In genomic region chr3:9503283-9503682, GRCh38 we compare ENCODE assay signal across 9 cellular contexts. TPM values are rescaled to one million over a fixed set of nuclear protein-coding genes. Genes with fewer than 3 reads are reported as not detected.
DNase-seq lines count a peak whose midpoint lies in the region; TF ChIP-seq lines count a peak whose summit lies in the region.
"Had no signal": no experiment of that assay in that cellular context is flagged by ENCODE, and none has a peak within 500 bp of the region (broad histone marks: within the 10 kb centered on the region; RNA-seq: fewer than 3 reads in every experiment).

No MANE protein-coding gene starts in this region.

- H3K79me2 ChIP-seq in PC-9 (ENCODE audit: low read depth), result no peaks in the 10 kb centered on the region
- H3K79me2 ChIP-seq in neural progenitor cell (ENCODE audit: low read depth), result no peaks in the 10 kb centered on the region

- H3K27ac Mint-ChIP-seq in neural progenitor cell, result no peak overlapping the region
- H3K27ac Mint-ChIP-seq: dendritic cell treated with granulocyte-macrophage colony-stimulating factor and Interleukin-4, amounts not matched to agents 40 ng/mL and 50 ng/mL, for 4 days had no signal

- peaks cover 5% of the 10 kb centered on the region for H3K4me1 ChIP-seq in PC-9 (replicated peaks; ENCODE audit: insufficient read depth)
- H3K4me1 ChIP-seq in neural progenitor cell, result no peaks in the 10 kb centered on the region
- H3K4me1 ChIP-seq in stomach, result peaks cover 5 to 16% (median 11%) of the 10 kb centered on the region in 4 donors

- peaks cover 9% of the 10 kb centered on the region for H3K4me1 Mint-ChIP-seq in neural progenitor cell

- H3K27me3 ChIP-seq in PC-9 (ENCODE audit: insufficient read depth, low read depth), result peaks cover 15% of the 10 kb centered on the region
- peaks cover 23% of the 10 kb centered on the region for H3K27me3 ChIP-seq in neural progenitor cell
- peaks cover 3 to 58% (median 28%) of the 10 kb centered on the region in 3 donors for H3K27me3 ChIP-seq in stomach

- H2AFZ ChIP-seq in PC-9 (no peak overlapping the region), neural progenitor cell (replicated peaks) (no peak overlapping the region)

- POLR2A ChIA-PET in PC-9 (lab: Charles Lee; ENCODE audit: unreplicated experiment), result no interaction called here

- H3K27ac ChIP-seq in PC-9, result no peak overlapping the region
- no peak overlapping the region for H3K27ac ChIP-seq in neural progenitor cell
- no peak overlapping the region for H3K27ac ChIP-seq in stomach

- H3K4me3 ChIP-seq in PC-9 (no peak overlapping the region), fibroblast of mammary gland (ENCODE audit: control insufficient read depth, low read depth, low read length) (no peak overlapping the region), neural progenitor cell (no peak overlapping the region), stomach (no peak overlapping the region)

- TF ChIP-seq EP300 in stomach (IDR thresholded peaks at IDR 0.05), result no peak

- H3K27me3 Mint-ChIP-seq in neural progenitor cell (ENCODE audit: insufficient read depth, low read depth), result peaks cover 22% of the 10 kb centered on the region

- no peaks in the 10 kb centered on the region for H3K9me2 ChIP-seq in PC-9 (ENCODE audit: insufficient read depth)

- intact Hi-C loops in PC-9 (cut with micrococcal nuclease; ENCODE audit: unreplicated experiment), result loop anchor here (2.0 to 10.0 kb wide), 4 partner anchors 144 to 538 kb away; partner anchors contain the start of genes BRPF1 and MTMR14
- intact Hi-C loops in stomach (cut with DNase I; ENCODE audit: low total_unique reads), result no loop called here

- no peak overlapping the region for H3K4me2 ChIP-seq in PC-9
- no peak overlapping the region for H3K4me2 ChIP-seq in neural progenitor cell

- H3K36me3 Mint-ChIP-seq in neural progenitor cell, result no peaks in the 10 kb centered on the region

- H3K9me3 Mint-ChIP-seq in neural progenitor cell, result no peaks in the 10 kb centered on the region
- H3K9me3 Mint-ChIP-seq: dendritic cell treated with granulocyte-macrophage colony-stimulating factor and Interleukin-4, amounts not matched to agents 40 ng/mL and 50 ng/mL, for 4 days had no signal

- H3K4me3 Mint-ChIP-seq in neural progenitor cell, result peak overlapping the region; percentile 57
- H3K4me3 Mint-ChIP-seq: dendritic cell treated with granulocyte-macrophage colony-stimulating factor and Interleukin-4, amounts not matched to agents 40 ng/mL and 50 ng/mL, for 4 days had no signal

- no peak for TF ChIP-seq POLR2A in stomach (IDR thresholded peaks at IDR 0.05)

- CTCF ChIA-PET in PC-9 (lab: Charles Lee), result interaction anchor here (1.0 kb wide), 1 partner anchor 159 kb away, joined by 3 read pairs; no protein-coding TSS in a partner anchor

- H3F3A ChIP-seq in PC-9 (ENCODE audit: insufficient read depth, low read depth), result peaks cover 3% of the 10 kb centered on the region
- no peaks in the 10 kb centered on the region for H3F3A ChIP-seq in neural progenitor cell (ENCODE audit: low read depth)

- WGBS in stomach, 5 donors, result 1 to 5% (median 2%) methylated on average over 2 to 4 of the region's 4 CpGs

- TF ChIP-seq CTCF in PC-9 (conservative IDR thresholded peaks at IDR 0.05) (peak; percentile 97), fibroblast of mammary gland (conservative IDR thresholded peaks at IDR 0.05; ENCODE audit: control insufficient read depth, insufficient read depth, low read depth, low read length) (peak; percentile 96), neural progenitor cell (IDR thresholded peaks at IDR 0.05) (peak; percentile 87), stomach (IDR thresholded peaks at IDR 0.05) (peak in 5 of 7 experiments; percentile 63 to 88 (median 74))

- H4K20me1 ChIP-seq in PC-9 (ENCODE audit: insufficient read depth) (no peaks in the 10 kb centered on the region), neural progenitor cell (ENCODE audit: low read depth) (no peaks in the 10 kb centered on the region)

- no TSS peak for BruUV-seq in PC-9 (replicated peaks; lab: Mats Ljungman, UMichigan)

- DNase-seq in EL (peak; percentile 61), HPDE6-E6E7 (ENCODE audit: extremely low spot score) (peak; percentile 16), PC-9 (peak; percentile 46 to 73), fibroblast of mammary gland (ENCODE audit: low read depth) (peak; percentile 66), neural progenitor cell (ENCODE audit: low spot score) (peak; percentile 88), stomach (peak; percentile 81), mesenteric fat pad (ENCODE audit: low spot score) (no peak)
- DNase-seq in activated T-cell treated with anti-CD3 and anti-CD28 coated beads, Interleukin-2, amount 50 U/mL, for 1 hour, result peak; percentile 72

- no peaks in the 10 kb centered on the region for H3K9me3 ChIP-seq in PC-9 (ENCODE audit: insufficient read depth, low read depth)
- H3K9me3 ChIP-seq in neural progenitor cell (ENCODE audit: low read depth), result no peaks in the 10 kb centered on the region
- no peaks in the 10 kb centered on the region for H3K9me3 ChIP-seq in stomach

- H3K9ac ChIP-seq in neural progenitor cell, result no peak overlapping the region

- no peaks in the 10 kb centered on the region for H3K36me3 ChIP-seq in PC-9 (ENCODE audit: low read depth)
- H3K36me3 ChIP-seq in neural progenitor cell, result no peaks in the 10 kb centered on the region
- no peaks in the 10 kb centered on the region for H3K36me3 ChIP-seq in stomach

RNA-seq across cellular contexts. Expression of gene LHFPL4, which starts 50.3 kb away (rescaled TPM):
- not detected in 2 replicates for total RNA-seq in PC-9 (2021)
- total RNA-seq in neural progenitor cell (ENCODE audit: low replicate concordance), result 0.32 and 2.7 TPM in 2 replicates
- total RNA-seq in stomach, result under 1 TPM in 2 of 5 donors, not detected in 3; 0.43 to 0.92 TPM
- under 1 TPM in 2 of 3 donors, not detected in 1; 0.06 to 0.08 TPM for polyA plus RNA-seq in stomach
- not detected for total RNA-seq in mesenteric fat pad
